Comparison of ENCODE assay signal across 28 cellular contexts in genomic region chrX:46927718-46928117, GRCh38.
"Had no signal": no experiment of that assay in that cellular context is flagged by ENCODE, and none has a peak within 500 bp of the region (broad histone marks: within the 10 kb centered on the region; RNA-seq: fewer than 3 reads in every experiment).

No MANE protein-coding gene starts in this region.

- H3K4me2 ChIP-seq: neural progenitor cell had no signal

- H3K4me1 ChIP-seq: parathyroid adenoma, psoas muscle, right lobe of liver, sigmoid colon, stomach, thyroid gland, tibial nerve, upper lobe of right lung, uterus had no signal

- H3K36me3 Mint-ChIP-seq: natural killer cell; stimulated activated effector memory CD8-positive, alpha-beta T cell treated with anti-CD3 and anti-CD28 coated beads, Interleukin-12 subunit alpha, Interleukin-12 subunit beta, amount 100 ng/mL, for 72 hours; type B pancreatic cell had no signal

- H3K9me3 ChIP-seq: ovary, psoas muscle, right lobe of liver, sigmoid colon, stomach, thoracic aorta, thyroid gland, tibial nerve, upper lobe of right lung, uterus had no signal

- H3K9ac ChIP-seq: neural progenitor cell, parathyroid adenoma had no signal

- H2AFZ ChIP-seq: neural progenitor cell, parathyroid adenoma had no signal

- ATAC-seq: natural killer cell; psoas muscle; right cardiac atrium; right lobe of liver; stimulated activated effector memory CD8-positive, alpha-beta T cell treated with anti-CD3 and anti-CD28 coated beads, Interleukin-12 subunit alpha, Interleukin-12 subunit beta, amount 100 ng/mL, for 72 hours; stimulated activated naive B cell treated with anti-CD40 and anti-IgM and Interleukin-4, amounts not matched to agents 10 μg/mL and 1 μg/mL and 100 μg/mL, for 72 hours; upper lobe of right lung had no signal

- H3K36me3 ChIP-seq: neural progenitor cell, ovary, right lobe of liver, sigmoid colon, stomach, thoracic aorta, thyroid gland, tibial nerve, upper lobe of right lung, uterus had no signal

- H3K27ac ChIP-seq: neural progenitor cell, ovary, parathyroid adenoma, psoas muscle, right lobe of liver, sigmoid colon, stomach, thoracic aorta, thyroid gland, tibial nerve, upper lobe of right lung, uterus had no signal

- H3K27me3 Mint-ChIP-seq: progenitor cell of endocrine pancreas; stimulated activated naive B cell treated with anti-CD40 and anti-IgM and Interleukin-4, amounts not matched to agents 10 μg/mL and 1 μg/mL and 100 μg/mL, for 72 hours; stimulated activated naive CD8-positive, alpha-beta T cell treated with anti-CD3 and anti-CD28 coated beads, Interleukin-15, Interleukin-2, amounts not matched to agents 100 ng/mL and 50 ng/mL, for 24 hours; type B pancreatic cell had no signal

- H3K9me3 Mint-ChIP-seq: natural killer cell; stimulated activated effector memory CD8-positive, alpha-beta T cell treated with anti-CD3 and anti-CD28 coated beads, Interleukin-12 subunit alpha, Interleukin-12 subunit beta, amount 100 ng/mL, for 72 hours; stimulated activated naive B cell treated with anti-CD40 and anti-IgM and Interleukin-4, amounts not matched to agents 10 μg/mL and 1 μg/mL and 100 μg/mL, for 72 hours; stimulated activated naive CD8-positive, alpha-beta T cell treated with anti-CD3 and anti-CD28 coated beads, Interleukin-15, Interleukin-2, amounts not matched to agents 100 ng/mL and 50 ng/mL, for 24 hours had no signal

- H3K4me3 Mint-ChIP-seq: natural killer cell; nephron; neural progenitor cell; stimulated activated effector memory CD8-positive, alpha-beta T cell treated with anti-CD3 and anti-CD28 coated beads, Interleukin-12 subunit alpha, Interleukin-12 subunit beta, amount 100 ng/mL, for 72 hours; stimulated activated naive B cell treated with anti-CD40 and anti-IgM and Interleukin-4, amounts not matched to agents 10 μg/mL and 1 μg/mL and 100 μg/mL, for 72 hours; stimulated activated naive CD8-positive, alpha-beta T cell treated with anti-CD3 and anti-CD28 coated beads, Interleukin-15, Interleukin-2, amounts not matched to agents 100 ng/mL and 50 ng/mL, for 24 hours; type B pancreatic cell had no signal

- H3K4me1 Mint-ChIP-seq: natural killer cell; nephron; neural progenitor cell; stimulated activated effector memory CD8-positive, alpha-beta T cell treated with anti-CD3 and anti-CD28 coated beads, Interleukin-12 subunit alpha, Interleukin-12 subunit beta, amount 100 ng/mL, for 72 hours had no signal

- DNase-seq: natural killer cell; occipital lobe; ovary; posterior cingulate gyrus; psoas muscle; right cardiac atrium; right lobe of liver; sigmoid colon; small intestine; stimulated activated CD4-positive, alpha-beta T cell treated with anti-CD3 and anti-CD28 coated beads, Interleukin-15, amount 100 ng/mL, for 24 hours; stimulated activated CD4-positive, alpha-beta T cell treated with anti-CD3 and anti-CD28 coated beads, Interleukin-2, amount 100 ng/mL, for 24 hours; stimulated activated CD4-positive, alpha-beta T cell treated with anti-CD3 and anti-CD28 coated beads, Interleukin-2, amount 100 ng/mL, for 48 hours; stimulated activated CD4-positive, alpha-beta T cell treated with anti-CD3 and anti-CD28 coated beads, Interleukin-4, amount 100 ng/mL, for 24 hours; stimulated activated naive B cell treated with anti-CD40 and anti-IgM and Interleukin-4, amounts not matched to agents 10 μg/mL and 1 μg/mL and 100 μg/mL, for 72 hours; stimulated activated naive CD4-positive, alpha-beta T cell treated with Interleukin-2 at 50 U/mL for 16 hours; stomach; thyroid gland; upper lobe of right lung; uterus had no signal

- H3K27me3 ChIP-seq: neural progenitor cell, ovary, right lobe of liver, sigmoid colon, thyroid gland, tibial nerve, upper lobe of right lung, uterus had no signal

- H3K27ac Mint-ChIP-seq: natural killer cell; nephron; neural progenitor cell; progenitor cell of endocrine pancreas; stimulated activated effector memory CD8-positive, alpha-beta T cell treated with anti-CD3 and anti-CD28 coated beads, Interleukin-12 subunit alpha, Interleukin-12 subunit beta, amount 100 ng/mL, for 72 hours; stimulated activated naive B cell treated with anti-CD40 and anti-IgM and Interleukin-4, amounts not matched to agents 10 μg/mL and 1 μg/mL and 100 μg/mL, for 72 hours; stimulated activated naive CD8-positive, alpha-beta T cell treated with anti-CD3 and anti-CD28 coated beads, Interleukin-15, Interleukin-2, amounts not matched to agents 100 ng/mL and 50 ng/mL, for 24 hours; type B pancreatic cell had no signal

- H3K4me3 ChIP-seq: neural progenitor cell, ovary, psoas muscle, right lobe of liver, sigmoid colon, stomach, thoracic aorta, thyroid gland, tibial nerve, upper lobe of right lung, uterus had no signal

- H3K79me2 ChIP-seq: parathyroid adenoma had no signal
